ENCODE assay signal across 17 cellular contexts in genomic region chr3:118833075-118833474, GRCh38.
DNase-seq lines count a peak whose midpoint lies in the region; ATAC-seq, FAIRE-seq and TF ChIP-seq lines count a peak whose summit lies in the region.
"Had no signal": no experiment of that assay in that cellular context is flagged by ENCODE, and none has a peak within 500 bp of the region (broad histone marks: within the 10 kb centered on the region; RNA-seq: fewer than 3 reads in every experiment).

No MANE protein-coding gene starts in this region.

- no peaks in the 10 kb centered on the region for H3K9me2 ChIP-seq in Karpas-422 (replicated peaks; ENCODE audit: insufficient read depth, low read length)

- H2AFZ ChIP-seq in Karpas-422 (ENCODE audit: low read length) = no peak overlapping the region

- no peaks in the 10 kb centered on the region for H3K36me3 ChIP-seq in esophagus muscularis mucosa
- no peaks in the 10 kb centered on the region for H3K36me3 ChIP-seq in left lung
- H3K36me3 ChIP-seq in Karpas-422 (ENCODE audit: insufficient read depth, low read length) = no peaks in the 10 kb centered on the region
- H3K36me3 ChIP-seq in kidney (ENCODE audit: control insufficient read depth in 1 of 2, insufficient read depth in 2 of 2, low read length in 2 of 2) = no peaks in the 10 kb centered on the region
- H3K36me3 ChIP-seq: BLaER1 had no signal

- H4K20me1 ChIP-seq in Karpas-422 (ENCODE audit: insufficient read depth, low read depth, low read length) = no peaks in the 10 kb centered on the region
- H4K20me1 ChIP-seq: BLaER1 had no signal

- intact Hi-C loops in esophagus muscularis mucosa (cut with DNase I) = no loop called here
- intact Hi-C loops in left lung (cut with DNase I) = no loop called here
- intact Hi-C loops in kidney (cut with DNase I) = no loop called here

- H3K9me3 ChIP-seq in A549 (no peaks in the 10 kb centered on the region), esophagus muscularis mucosa (no peaks in the 10 kb centered on the region), left lung (no peaks in the 10 kb centered on the region), Karpas-422 (ENCODE audit: low read length) (no peaks in the 10 kb centered on the region), kidney (ENCODE audit: control insufficient read depth in 1 of 2, low read length in 2 of 2) (peaks cover 0 to 3% of the 10 kb centered on the region in 2 donors)

- no peak for TF ChIP-seq CTCF in A549 (IDR thresholded peaks at IDR 0.05)
- TF ChIP-seq CTCF in esophagus muscularis mucosa (IDR thresholded peaks at IDR 0.05) = no peak
- TF ChIP-seq CTCF in left lung (IDR thresholded peaks at IDR 0.05) = no peak
- no peak for TF ChIP-seq CTCF in foreskin fibroblast (IDR thresholded peaks at IDR 0.05; ENCODE audit: low read depth, low read length)
- TF ChIP-seq CTCF in kidney (IDR thresholded peaks at IDR 0.05; ENCODE audit: borderline replicate concordance, extremely low read depth, insufficient read depth) = no peak

- TF ChIP-seq EP300 in A549 (IDR thresholded peaks at IDR 0.05) (no peak), esophagus muscularis mucosa (IDR thresholded peaks at IDR 0.05) (no peak)

- no peak for TF ChIP-seq POLR2A in A549 (IDR thresholded peaks at IDR 0.05; ENCODE audit: low read length)
- no peak for TF ChIP-seq POLR2A in esophagus muscularis mucosa (IDR thresholded peaks at IDR 0.05; ENCODE audit: low read depth)

- no peaks in the 10 kb centered on the region for H3K79me2 ChIP-seq in Karpas-422 (ENCODE audit: low read length)

- ATAC-seq in A549 (no peak), left lung (peak; percentile 24)
- ATAC-seq: HCT116 had no signal

- no peak for TF ChIP-seq RAD21 in A549 (conservative IDR thresholded peaks at IDR 0.05 in 1 of 2, IDR thresholded peaks at IDR 0.05 in 1 of 2)

- FAIRE-seq in A549 (lab: Jason Lieb, UNC) (no peak), kidney (lab: Jason Lieb, UNC) (no peak)

- H3K27ac ChIP-seq in A549 = no peak overlapping the region
- no peak overlapping the region for H3K27ac ChIP-seq in esophagus muscularis mucosa (replicated peaks in 1 of 4)
- H3K27ac ChIP-seq in left lung = no peak overlapping the region
- no peak overlapping the region for H3K27ac ChIP-seq in Karpas-422 (ENCODE audit: low read length)
- no peak overlapping the region for H3K27ac ChIP-seq in kidney (ENCODE audit: low read depth in 2 of 2, low read length in 2 of 2)
- H3K27ac ChIP-seq: 22Rv1, BLaER1 had no signal

- H3K4me2 ChIP-seq in A549 = no peak overlapping the region
- no peak overlapping the region for H3K4me2 ChIP-seq in Karpas-422 (ENCODE audit: low read depth, low read length, poor library complexity, severe bottlenecking)
- H3K4me2 ChIP-seq: BLaER1 had no signal

- POLR2A ChIA-PET in A549 (lab: Yijun Ruan, JAX) = no interaction called here

- H3K27me3 ChIP-seq in esophagus muscularis mucosa = no peaks in the 10 kb centered on the region
- H3K27me3 ChIP-seq in left lung = no peaks in the 10 kb centered on the region
- H3K27me3 ChIP-seq in Karpas-422 (ENCODE audit: low read length) = no peaks in the 10 kb centered on the region
- H3K27me3 ChIP-seq: BLaER1 had no signal

- CTCF ChIA-PET in A549 (lab: Yijun Ruan, JAX) = interaction anchor here (0.7 to 1.5 kb wide), 4 partner anchors 16 to 1172 kb away, joined by 3 to 5 read pairs (median 4); no protein-coding TSS in a partner anchor

- H3K4me3 ChIP-seq in A549 (no peak overlapping the region), esophagus muscularis mucosa (no peak overlapping the region), left lung (no peak overlapping the region), foreskin fibroblast (ENCODE audit: low read depth in 1 of 2, low read length in 2 of 2) (no peak overlapping the region), Karpas-422 (ENCODE audit: low read length) (no peak overlapping the region), kidney (ENCODE audit: low read length in 2 of 2) (no peak overlapping the region)
- H3K4me3 ChIP-seq: BLaER1 had no signal

- 18% methylated on average over 6 of the region's 6 CpGs for WGBS in A549 (ENCODE audit: missing lambda C conversion rate)
- WGBS in esophagus muscularis mucosa = 50% methylated on average over 6 of the region's 6 CpGs

- DNase-seq in A549 (ENCODE audit: low read depth in 1 of 2, low spot score in 1 of 2) (no peak), esophagus muscularis mucosa (ENCODE audit: extremely low spot score) (peak; percentile 57), left lung (no peak), stromal cell of bone marrow (ENCODE audit: low read depth) (peak; percentile 15), foreskin fibroblast (no peak), Karpas-422 (no peak), kidney (no peak)
- DNase-seq: Calu3; CD4-positive, alpha-beta memory T cell; DMS79 treated with DMSO at 0.1 percent for 48 hours; GF-D8; GOT3; H7; HFFc6 had no signal

- no peak overlapping the region for H3K9ac ChIP-seq in Karpas-422 (ENCODE audit: low read length)
- H3K9ac ChIP-seq in kidney (ENCODE audit: low read length in 2 of 2) = no peak overlapping the region
- H3K9ac ChIP-seq: BLaER1 had no signal

- H3K4me1 ChIP-seq in A549 (no peaks in the 10 kb centered on the region), esophagus muscularis mucosa (no peaks in the 10 kb centered on the region), left lung (no peaks in the 10 kb centered on the region), Karpas-422 (ENCODE audit: low read length) (peaks cover 6% of the 10 kb centered on the region), kidney (ENCODE audit: control insufficient read depth in 1 of 2, insufficient read depth in 1 of 2, low read depth in 1 of 2, low read length in 2 of 2) (no peaks in the 10 kb centered on the region)
- H3K4me1 ChIP-seq: BLaER1 had no signal

TF ChIP-seq in A549, 52 proteins besides CTCF, POLR2A, EP300 and RAD21:
- TF ChIP-seq, protein P1, sequence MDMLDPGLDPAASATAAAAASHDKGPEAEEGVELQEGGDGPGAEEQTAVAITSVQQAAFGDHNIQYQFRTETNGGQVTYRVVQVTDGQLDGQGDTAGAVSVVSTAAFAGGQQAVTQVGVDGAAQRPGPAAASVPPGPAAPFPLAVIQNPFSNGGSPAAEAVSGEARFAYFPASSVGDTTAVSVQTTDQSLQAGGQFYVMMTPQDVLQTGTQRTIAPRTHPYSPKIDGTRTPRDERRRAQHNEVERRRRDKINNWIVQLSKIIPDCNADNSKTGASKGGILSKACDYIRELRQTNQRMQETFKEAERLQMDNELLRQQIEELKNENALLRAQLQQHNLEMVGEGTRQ (IDR thresholded peaks at IDR 0.05) = no peak
- peak; percentile 41 for TF ChIP-seq MAFK (IDR thresholded peaks at IDR 0.05; ENCODE audit: partially characterized antibody)
TF ChIP-seq in A549: peak in this region for 1.

Comparison
In these comparisons a context has a peak if more than half of its experiments do, and no peak if none do; other contexts are left out.
1. DNase-seq: peak in esophagus muscularis mucosa (single experiment) and stromal cell of bone marrow (single experiment); none in A549 (0 of 2), left lung (0 of 2), foreskin fibroblast (0 of 2), Karpas-422 (single experiment) and kidney (single experiment).